19 cellular contexts compared by ENCODE assay signal in genomic region chr1:228983661-228984060, GRCh38.
DNase-seq lines count a peak whose midpoint lies in the region; ATAC-seq, FAIRE-seq and TF ChIP-seq lines count a peak whose summit lies in the region.
"Had no signal": no experiment of that assay in that cellular context is flagged by ENCODE, and none has a peak within 500 bp of the region (broad histone marks: within the 10 kb centered on the region; RNA-seq: fewer than 3 reads in every experiment).

No MANE protein-coding gene starts in this region.

- H4K8ac ChIP-seq in H9 (replicated peaks; ENCODE audit: insufficient read length, low read depth, low read length), result no peak overlapping the region

- H3K4me1 ChIP-seq in H9 (ENCODE audit: insufficient read depth, low read length) (no peaks in the 10 kb centered on the region; the same call in 1 of the 2 replicates), neutrophil (ENCODE audit: control insufficient read depth in 1 of 2, insufficient read depth in 1 of 2, low read depth in 1 of 2, low read length in 1 of 2) (peaks cover 89 to 94% of the 10 kb centered on the region in 2 experiments)

- H3K27ac Mint-ChIP-seq in H9, result 0 out of 7 replicates have a peak overlapping the region, but pooled peaks of 1 of the 3 experiments have one; percentile 79
- H3K27ac Mint-ChIP-seq: CD8-positive, alpha-beta T cell had no signal

- peaks cover 2% of the 10 kb centered on the region for H3K27me3 Mint-ChIP-seq in H9 (ENCODE audit: low read depth)

- FAIRE-seq in GM19239 (lab: Jason Lieb, UNC), result no peak
- FAIRE-seq: A204.1, GM12892, H54 had no signal

- no peak for ATAC-seq in GM18870 (IDR thresholded peaks at IDR 0.05; ENCODE audit: unreplicated experiment)
- no peak for ATAC-seq in HG02678 (IDR thresholded peaks at IDR 0.05; ENCODE audit: unreplicated experiment)
- ATAC-seq: CD8-positive, alpha-beta T cell had no signal

- peaks cover 26 to 34% of the 10 kb centered on the region in 2 experiments for H3K4me1 Mint-ChIP-seq in H9

- no peak overlapping the region for H2BK20ac ChIP-seq in H9 (ENCODE audit: low read depth, low read length, poor library complexity, severe bottlenecking)

- no peak overlapping the region for H2BK120ac ChIP-seq in H9 (ENCODE audit: low read depth, low read length, poor library complexity, severe bottlenecking)

- H3T11ph ChIP-seq in H9 (ENCODE audit: low read length), result no peak overlapping the region

- TF ChIP-seq CTCF in H9 (conservative IDR thresholded peaks at IDR 0.05) (no peak), VCaP (conservative IDR thresholded peaks at IDR 0.05) (no peak), neutrophil (IDR thresholded peaks at IDR 0.05) (no peak)

- no peak overlapping the region for H2BK12ac ChIP-seq in H9 (ENCODE audit: insufficient read length, low read depth, low read length)

- no peaks in the 10 kb centered on the region for H4K20me1 ChIP-seq in H9 (ENCODE audit: control insufficient read depth, insufficient read depth, insufficient read length)

- no peak overlapping the region for H3K9ac ChIP-seq in H9 (ENCODE audit: extremely low read depth, insufficient read length, low read length)
- H3K9ac ChIP-seq: GM23248 had no signal

- H3K4me2 ChIP-seq in H9 (ENCODE audit: insufficient read depth, insufficient read length, low read length), result no peak overlapping the region

- no peak overlapping the region for H3K56ac ChIP-seq in H9 (ENCODE audit: insufficient read length, low read depth, low read length)

- no peaks in the 10 kb centered on the region for H3K27me3 ChIP-seq in H9 (ENCODE audit: insufficient read depth, low read length)
- no peaks in the 10 kb centered on the region for H3K27me3 ChIP-seq in neutrophil
- H3K27me3 ChIP-seq: BE2C had no signal

- H3K23ac ChIP-seq in H9 (ENCODE audit: insufficient read length, low read depth, low read length), result no peak overlapping the region

- no CpG with 5 or more reads among the region's 4 CpGs for WGBS in H9 (ENCODE audit: extremely low coverage, insufficient read length, low lambda C conversion rate)

- H3K36me3 Mint-ChIP-seq in H9 (ENCODE audit: insufficient read depth in 1 of 3, low read depth in 3 of 3), result no peaks in the 10 kb centered on the region
- H3K36me3 Mint-ChIP-seq: CD14-positive monocyte; CD8-positive, alpha-beta T cell had no signal

- H4K5ac ChIP-seq in H9 (ENCODE audit: insufficient read length, low read depth, low read length), result no peak overlapping the region

- H2BK5ac ChIP-seq in H9 (ENCODE audit: insufficient read length, low read length), result no peak overlapping the region

- H3K23me2 ChIP-seq in H9 (ENCODE audit: insufficient read length, low read depth, low read length, poor library complexity, severe bottlenecking), result no peaks in the 10 kb centered on the region

- H3K27ac ChIP-seq in H9 (ENCODE audit: insufficient read length, low read depth, low read length) (no peak overlapping the region), VCaP (peak overlapping the region; percentile 16; the same call in 1 of the 2 replicates), neutrophil (peak overlapping the region; percentile 85)
- H3K27ac ChIP-seq: GM23248 had no signal

- H3K18ac ChIP-seq in H9 (ENCODE audit: insufficient read length, low read depth, low read length), result no peak overlapping the region

- H3K4me3 Mint-ChIP-seq in H9, result no peak overlapping the region
- H3K4me3 Mint-ChIP-seq: CD14-positive monocyte; CD8-positive, alpha-beta T cell had no signal

- H2BK15ac ChIP-seq in H9 (ENCODE audit: low read depth, low read length), result no peak overlapping the region

- no peak overlapping the region for H3K14ac ChIP-seq in H9 (ENCODE audit: insufficient read depth, low read length)

- H3K79me1 ChIP-seq in H9 (ENCODE audit: insufficient read depth, low read depth, low read length, poor library complexity, severe bottlenecking), result no peaks in the 10 kb centered on the region

- H2AFZ ChIP-seq in H9 (ENCODE audit: low read length), result no peak overlapping the region
- H2AFZ ChIP-seq: GM23248 had no signal

- H3K4me3 ChIP-seq in neutrophil (ENCODE audit: low read depth in 1 of 2, low read length in 1 of 2), result no peak overlapping the region
- H3K4me3 ChIP-seq: GM23248 had no signal

- H3K9me3 ChIP-seq in H9 (ENCODE audit: control insufficient read depth, low read depth, low read length) (no peaks in the 10 kb centered on the region), neutrophil (no peaks in the 10 kb centered on the region)
- H3K9me3 ChIP-seq: BE2C had no signal

- no peaks in the 10 kb centered on the region for H3K36me3 ChIP-seq in neutrophil
- H3K36me3 ChIP-seq: BE2C had no signal

- no peaks in the 10 kb centered on the region for H3K79me2 ChIP-seq in H9 (ENCODE audit: insufficient read depth, low read length)

- no peak overlapping the region for H3K4ac ChIP-seq in H9 (ENCODE audit: low read depth, low read length)

- no peak overlapping the region for H2AK5ac ChIP-seq in H9 (ENCODE audit: insufficient read length, low read length)

- H3K9me3 Mint-ChIP-seq in H9, result no peaks in the 10 kb centered on the region; a peak in 1 of 5 replicates
- H3K9me3 Mint-ChIP-seq: CD14-positive monocyte; CD8-positive, alpha-beta T cell had no signal

- DNase-seq in H9 (peak; percentile 14), islet precursor cell (peak; percentile 32), DMS153 treated with DMSO at 0.1 percent for 48 hours (lab: John Stamatoyannopoulos, UW; ENCODE audit: unreplicated experiment) (no peak), GM19239 (ENCODE audit: insufficient read length, low spot score) (no peak)
- DNase-seq: BE2C; CD8-positive, alpha-beta T cell; COR-L47; DMS153; DND-41; GDM1; GM23248 had no signal

- H4K91ac ChIP-seq in H9 (ENCODE audit: insufficient read length, low read depth, low read length), result no peak overlapping the region

Comparison
In these comparisons a context has a peak if more than half of its experiments do, and no peak if none do; other contexts are left out.
1. DNase-seq: peak in H9 (single experiment) and islet precursor cell (single experiment); none in DMS153 treated with DMSO at 0.1 percent for 48 hours (single experiment) and GM19239 (single experiment).